21 cellular contexts compared by ENCODE assay signal in genomic region chr16:86899156-86899555, GRCh38.
DNase-seq lines count a peak whose midpoint lies in the region; ATAC-seq lines count a peak whose summit lies in the region.
"Had no signal": no experiment of that assay in that cellular context is flagged by ENCODE, and none has a peak within 500 bp of the region (broad histone marks: within the 10 kb centered on the region; RNA-seq: fewer than 3 reads in every experiment).

No MANE protein-coding gene starts in this region.

- no peaks in the 10 kb centered on the region for H3K36me3 Mint-ChIP-seq in T-cell
- H3K36me3 Mint-ChIP-seq: CD4-positive, CD25-positive, alpha-beta regulatory T cell had no signal

- CTCF ChIA-PET in T-cell (lab: Charles Lee): no interaction called here

- DNase-seq in cardiac septum (ENCODE audit: low spot score) (peak; percentile 72), left ventricle myocardium superior (no peak), astrocyte of the hippocampus (ENCODE audit: low read depth, low spot score) (peak; percentile 8), myocyte (ENCODE audit: low read depth) (peak; percentile 28), NCI-H146 treated with DMSO at 0.1 percent for 48 hours (lab: John Stamatoyannopoulos, UW; ENCODE audit: unreplicated experiment) (no peak), T-cell (no peak), activated gamma-delta T cell (lab: John Stamatoyannopoulos, UW) (no peak), kidney glomerular epithelial cell (lab: John Stamatoyannopoulos, UW) (no peak)
- DNase-seq: 8988T; CD4-positive, CD25-positive, alpha-beta regulatory T cell; MM.1S; NCI-H1694 treated with DMSO at 0.1 percent for 48 hours; NCI-H2081; NCI-H2171; NCI-H510A; NCI-H69; Peyer's patch had no signal

- POLR2A ChIA-PET in T-cell (lab: Charles Lee): no interaction called here

- H3K9me3 Mint-ChIP-seq in T-cell: peaks cover 0 to 4% (median 0%) of the 10 kb centered on the region in 3 donors
- H3K9me3 Mint-ChIP-seq: GM23338, HFFc6 had no signal

- no peak for ATAC-seq in left ventricle myocardium superior
- no peak for ATAC-seq in T-cell (replicated peaks in 1 of 4)
- ATAC-seq: GM23338, SK-N-SH treated with all-trans-retinoic acid at 6 μM for 48 hours had no signal

- intact Hi-C loops in cardiac septum (cut with DNase I): no loop called here
- intact Hi-C loops in left ventricle myocardium superior (cut with micrococcal nuclease): no loop called here

- no peak overlapping the region for H3K27ac Mint-ChIP-seq in T-cell
- H3K27ac Mint-ChIP-seq: CD4-positive, CD25-positive, alpha-beta regulatory T cell; GM23338; IgD-negative memory B cell had no signal

- no peaks in the 10 kb centered on the region for H3K4me1 Mint-ChIP-seq in T-cell
- H3K4me1 Mint-ChIP-seq: IgD-negative memory B cell had no signal

- peaks cover 3 to 8% of the 10 kb centered on the region in 2 donors for H3K27me3 Mint-ChIP-seq in T-cell
- H3K27me3 Mint-ChIP-seq: CD4-positive, CD25-positive, alpha-beta regulatory T cell had no signal

- H3K4me3 Mint-ChIP-seq in T-cell: no peak overlapping the region
- H3K4me3 Mint-ChIP-seq: CD4-positive, CD25-positive, alpha-beta regulatory T cell; GM23338; HFFc6; IgD-negative memory B cell had no signal

Comparison
In these comparisons a context has a peak if more than half of its experiments do, and no peak if none do; other contexts are left out.
1. DNase-seq: peak in cardiac septum (single experiment), astrocyte of the hippocampus (single experiment) and myocyte (single experiment); none in left ventricle myocardium superior (single experiment), NCI-H146 treated with DMSO at 0.1 percent for 48 hours (single experiment), T-cell (0 of 34), activated gamma-delta T cell (single experiment) and kidney glomerular epithelial cell (single experiment).